12 cellular contexts compared by ENCODE assay signal in the genomic region with DNA sequence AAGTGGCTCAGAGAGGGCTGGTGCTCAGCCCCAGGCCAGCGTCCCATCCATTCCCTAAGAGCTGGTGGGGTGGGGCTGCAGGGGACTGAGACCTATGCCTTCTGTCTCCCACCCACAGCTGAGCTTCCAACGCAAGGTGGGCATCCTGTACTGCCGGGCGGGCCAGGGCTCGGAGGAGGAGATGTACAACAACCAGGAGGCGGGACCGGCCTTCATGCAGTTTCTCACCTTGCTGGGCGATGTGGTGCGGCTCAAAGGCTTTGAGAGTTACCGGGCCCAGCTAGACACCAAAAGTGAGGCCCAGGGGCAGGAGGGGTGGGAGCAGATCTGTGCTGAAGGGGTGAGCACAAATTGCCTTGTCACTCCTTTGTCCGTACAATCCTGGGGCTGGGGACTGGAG. TPM values are rescaled to one million over a fixed set of nuclear protein-coding genes. Genes with fewer than 3 reads are reported as not detected.
"Had no signal": no experiment of that assay in that cellular context is flagged by ENCODE, and none has a peak within 500 bp of the region (broad histone marks: within the 10 kb centered on the region; RNA-seq: fewer than 3 reads in every experiment).

No MANE protein-coding gene starts in this region.

- H3K4me3 Mint-ChIP-seq: activated B cell treated with CpG ODN at 0.5 μM for 24 hours had no signal

- DNase-seq: activated B cell treated with CpG ODN at 0.5 μM for 24 hours; activated CD4-positive, alpha-beta T cell treated with anti-CD3 and anti-CD28 coated beads, Interleukin-2, amount 50 U/mL, for 1 hour; activated naive CD4-positive, alpha-beta T cell treated with anti-CD3 and anti-CD28 coated beads, Interleukin-2, amount 50 U/mL, for 16 hours; amniotic stem cell; foreskin keratinocyte; mesendoderm; right lobe of liver had no signal

- ATAC-seq: right lobe of liver, upper lobe of right lung had no signal

- H3K4me2 ChIP-seq: smooth muscle cell had no signal

- H3K36me3 ChIP-seq: right lobe of liver had no signal

- H3K27me3 Mint-ChIP-seq: activated B cell treated with CpG ODN at 0.5 μM for 24 hours had no signal

- H3K9me3 ChIP-seq: right lobe of liver, thoracic aorta, upper lobe of right lung had no signal

- H3K9me3 Mint-ChIP-seq: activated B cell treated with CpG ODN at 0.5 μM for 24 hours; activated T-helper 2 cell treated with anti-CD3 and anti-CD28 coated beads, Interferon-gamma antibody, Interleukin-2, Interleukin-4, amounts not matched to agents 10 μg/mL and 5 μg/mL and 100 μg/mL, durations not matched to agents 14 hours and 24 hours and 36 hours had no signal

- H3K27me3 ChIP-seq: foreskin keratinocyte, right lobe of liver, upper lobe of right lung had no signal

- H3K27ac ChIP-seq: foreskin keratinocyte, right lobe of liver, upper lobe of right lung had no signal

- H3K4me3 ChIP-seq: right lobe of liver, smooth muscle cell, thoracic aorta, upper lobe of right lung had no signal

- H3K27ac Mint-ChIP-seq: activated B cell treated with CpG ODN at 0.5 μM for 24 hours; activated T-helper 2 cell treated with anti-CD3 and anti-CD28 coated beads, Interferon-gamma antibody, Interleukin-2, Interleukin-4, amounts not matched to agents 10 μg/mL and 5 μg/mL and 100 μg/mL, durations not matched to agents 14 hours and 24 hours and 36 hours had no signal

RNA-seq across cellular contexts. Expression of a gene that starts 49.2 kb away (rescaled TPM):
- total RNA-seq: osteocyte, smooth muscle cell had no signal
- polyA plus RNA-seq: smooth muscle cell had no signal
